8 cellular contexts compared by ENCODE assay signal in the genomic region with DNA sequence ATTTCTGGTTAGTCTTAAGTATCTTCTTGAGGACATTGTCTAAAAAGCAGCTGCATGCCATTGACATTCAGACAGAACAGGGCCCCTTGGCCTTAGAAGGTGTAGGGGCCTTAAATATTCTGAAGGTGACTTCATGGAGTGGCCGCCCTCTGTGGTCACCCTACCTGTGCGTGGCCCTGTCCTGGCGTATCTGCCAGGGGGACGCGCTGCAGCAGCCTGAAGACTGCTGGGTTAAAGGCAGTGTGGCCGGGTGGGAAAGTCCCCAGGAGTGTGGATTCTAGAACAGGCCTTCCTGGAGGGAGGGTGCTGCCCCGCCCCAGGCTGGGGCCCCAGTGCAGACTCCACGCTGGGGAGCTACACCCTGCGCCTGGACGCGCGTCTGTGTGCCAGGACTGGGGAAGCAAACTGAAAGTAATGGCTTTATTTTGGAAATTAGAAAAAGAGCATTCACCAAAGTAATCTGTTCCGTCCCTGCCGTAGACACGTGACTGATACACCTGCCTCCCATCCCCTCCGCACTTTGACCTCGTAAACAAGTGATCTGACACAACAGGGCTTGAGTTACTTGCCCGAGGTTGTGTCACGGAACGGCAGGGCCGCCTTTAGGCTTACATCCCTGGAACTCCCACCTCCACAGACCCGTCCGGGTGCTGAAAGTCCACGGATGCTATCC. TPM values are rescaled to one million over a fixed set of nuclear protein-coding genes. Genes with fewer than 3 reads are reported as not detected.
A peak's percentile ranks its signal among the peaks of the same experiment; 100 is the strongest.
DNase-seq lines count a peak whose midpoint lies in the region; ATAC-seq, FAIRE-seq and TF ChIP-seq lines count a peak whose summit lies in the region.

No MANE protein-coding gene starts in this region.

- peak overlapping the region; percentile 80 for H3K4me2 ChIP-seq in OCI-LY7 (ENCODE audit: low read length)

- no peaks in the 10 kb centered on the region for H3K36me3 ChIP-seq in OCI-LY7 (ENCODE audit: insufficient read depth, low read length)

- intact Hi-C loops in OCI-LY7 (cut with micrococcal nuclease; ENCODE audit: unreplicated experiment): loop anchor here (5.0 kb wide), 1 partner anchor 71 kb away; no protein-coding TSS in a partner anchor

- H3K27ac ChIP-seq in OCI-LY7 (ENCODE audit: low read depth, low read length, poor library complexity, severe bottlenecking) (peak overlapping the region; percentile 15), angular gyrus (ENCODE audit: low read depth, low read length) (peak overlapping the region; percentile 15)

- POLR2A ChIA-PET in OCI-LY7 (lab: Charles Lee): interaction anchor here (0.6 kb wide), 1 partner anchor 47 kb away, joined by 5 read pairs; no protein-coding TSS in a partner anchor

- ATAC-seq in omental fat pad (ENCODE audit: low FRiP score): no peak

- H3K9me2 ChIP-seq in OCI-LY7 (ENCODE audit: insufficient read depth, low read length): no peaks in the 10 kb centered on the region

- peak overlapping the region; percentile 56; the same call in 1 of the 2 replicates for H2AFZ ChIP-seq in OCI-LY7 (ENCODE audit: low read length)

- peaks cover 44% of the 10 kb centered on the region for H3K4me1 ChIP-seq in OCI-LY7 (ENCODE audit: insufficient read depth, low read length, poor library complexity, severe bottlenecking)

- H3K4me3 ChIP-seq in OCI-LY7 (ENCODE audit: low read depth, low read length, poor library complexity, severe bottlenecking): peak overlapping the region; percentile 72

- peak; percentile 77 for FAIRE-seq in GM18507 (lab: Jason Lieb, UNC)
- no peak for FAIRE-seq in D721Med (lab: Jason Lieb, UNC)

- CTCF ChIA-PET in OCI-LY7 (lab: Charles Lee; ENCODE audit: unreplicated experiment): no interaction called here

- DNase-seq in GM18507 (ENCODE audit: extremely low spot score, insufficient read length, low read depth) (peak; percentile 51), OCI-LY7 (ENCODE audit: low spot score) (no peak), kidney tubule cell (ENCODE audit: low spot score) (peak; percentile 79), omental fat pad (ENCODE audit: low spot score) (no peak), D721Med (ENCODE audit: insufficient read length, low spot score) (no peak), NCI-H82 (lab: John Stamatoyannopoulos, UW) (no peak)
- DNase-seq in stimulated activated CD4-positive, alpha-beta T cell treated with anti-CD3 and anti-CD28 coated beads, TNF-alpha, amount 100 ng/mL, for 4 hours (ENCODE audit: low read depth in 3 of 3): peak; percentile 11 to 35 (median 27)

- no TSS peak for BruUV-seq in OCI-LY7 (replicated peaks; lab: Mats Ljungman, UMichigan)

- no peaks in the 10 kb centered on the region for H4K20me1 ChIP-seq in OCI-LY7 (ENCODE audit: insufficient read depth, low read length)

- no peaks in the 10 kb centered on the region for H3K9me3 ChIP-seq in OCI-LY7 (ENCODE audit: low read length)

- TF ChIP-seq CTCF in OCI-LY7 (conservative IDR thresholded peaks at IDR 0.05; ENCODE audit: low read length) (no peak), omental fat pad (IDR thresholded peaks at IDR 0.05) (no peak), D721Med (IDR thresholded peaks at IDR 0.05; ENCODE audit: insufficient read depth, missing control alignments) (no peak)

- H3K79me2 ChIP-seq in OCI-LY7 (ENCODE audit: insufficient read depth, low read depth, low read length): no peaks in the 10 kb centered on the region

RNA-seq across cellular contexts. Expression of a gene that starts 1.8 kb away (rescaled TPM):
- total RNA-seq in OCI-LY7 (2014; rRNA removed; shearing (Covaris generic)): 9.2 and 10.3 TPM in 2 replicates
- total RNA-seq in OCI-LY7 (2022): 27.0 and 33.4 TPM in 2 replicates
- total RNA-seq in omental fat pad: 10 to 100 TPM; 29.7 to 47.0 (median 43.3) TPM

Comparison
In these comparisons a context has a peak if more than half of its experiments do, and no peak if none do; other contexts are left out.
1. DNase-seq: peak in GM18507 (single experiment), kidney tubule cell (single experiment) and stimulated activated CD4-positive, alpha-beta T cell treated with anti-CD3 and anti-CD28 coated beads, TNF-alpha, amount 100 ng/mL, for 4 hours (3 of 3); none in OCI-LY7 (single experiment), omental fat pad (single experiment), D721Med (single experiment) and NCI-H82 (single experiment).